Comparison of ENCODE assay signal across 10 cellular contexts in genomic region chrX:80026116-80026515, GRCh38. TPM values are rescaled to one million over a fixed set of nuclear protein-coding genes. Genes with fewer than 3 reads are reported as not detected.
"Had no signal": no experiment of that assay in that cellular context is flagged by ENCODE, and none has a peak within 500 bp of the region (broad histone marks: within the 10 kb centered on the region; RNA-seq: fewer than 3 reads in every experiment).

No MANE protein-coding gene starts in this region.

- H3K4me2 ChIP-seq: KMS-11 had no signal

- DNase-seq: IMR-90, KBM-7, KG1 had no signal

- ATAC-seq: HepG2 had no signal

- H3K9ac ChIP-seq: KMS-11 had no signal

- H3K27ac ChIP-seq: HL-60, KMS-11 had no signal

- FAIRE-seq: HepG2, HTR-8/SVneo had no signal

RNA-seq across cellular contexts. Expression of gene TBX22, which starts 11.6 kb away (rescaled TPM):
- total RNA-seq: HepG2, HT-29, HT1080, IMR-90 had no signal
- polyA plus RNA-seq: HepG2, IgD-negative memory B cell, IMR-90 had no signal
